6 cellular contexts compared by ENCODE assay signal in genomic region chr5:142013734-142014495, GRCh38. TPM values are rescaled to one million over a fixed set of nuclear protein-coding genes. Genes with fewer than 3 reads are reported as not detected.
A peak's percentile ranks its signal among the peaks of the same experiment; 100 is the strongest.
DNase-seq lines count a peak whose midpoint lies in the region; ATAC-seq lines count a peak whose summit lies in the region.

No MANE protein-coding gene starts in this region.

- ATAC-seq in T-helper 17 cell (no peak), HG03521 (IDR thresholded peaks at IDR 0.05; ENCODE audit: unreplicated experiment) (no peak)

- H3K36me3 ChIP-seq in BLaER1 treated with 17β-estradiol and CSF1 and Interleukin-3, amounts not matched to agents 10 nM and 100 nM, result peaks cover 0 to 16% (median 0%) of the 10 kb centered on the region in 11 experiments; a peak in 3 of 22 replicates

- H3K27ac Mint-ChIP-seq in T-helper 17 cell, result peak overlapping the region; percentile 94

- peaks cover 58 to 76% (median 67%) of the 10 kb centered on the region in 10 experiments for H3K4me1 ChIP-seq in BLaER1 treated with 17β-estradiol and CSF1 and Interleukin-3, amounts not matched to agents 10 nM and 100 nM

- H3K4me3 ChIP-seq in BLaER1 treated with 17β-estradiol and CSF1 and Interleukin-3, amounts not matched to agents 10 nM and 100 nM, result no peak overlapping the region

- no peak for DNase-seq in T-helper 17 cell
- DNase-seq in islet precursor cell, result peak; percentile 50
- no peak for DNase-seq in DMS114 treated with DMSO at 0.1 percent for 48 hours (lab: John Stamatoyannopoulos, UW; ENCODE audit: unreplicated experiment)
- DNase-seq in COLO829 (ENCODE audit: low spot score), result no peak

- no peak overlapping the region for H3K9ac ChIP-seq in BLaER1 treated with 17β-estradiol and CSF1 and Interleukin-3, amounts not matched to agents 10 nM and 100 nM

- peaks cover 48% of the 10 kb centered on the region for H3K4me1 Mint-ChIP-seq in T-helper 17 cell

- H3K27me3 ChIP-seq in BLaER1 treated with 17β-estradiol and CSF1 and Interleukin-3, amounts not matched to agents 10 nM and 100 nM, result peaks cover 30 to 52% (median 32%) of the 10 kb centered on the region in 11 experiments

- H3K27me3 Mint-ChIP-seq in T-helper 17 cell, result no peaks in the 10 kb centered on the region

- H3K4me2 ChIP-seq in BLaER1 treated with 17β-estradiol and CSF1 and Interleukin-3, amounts not matched to agents 10 nM and 100 nM, result peak overlapping the region; percentile 9 to 90 (median 83); a peak in 20 of 22 replicates

- H3K9me3 ChIP-seq in BLaER1 treated with 17β-estradiol and CSF1 and Interleukin-3, amounts not matched to agents 10 nM and 100 nM (replicated peaks in 1 of 11), result peaks cover 0 to 9% (median 0%) of the 10 kb centered on the region in 11 experiments; a peak in 7 of 22 replicates
- H3K9me3 ChIP-seq in T-helper 17 cell (ENCODE audit: control insufficient read depth, low read length, poor library complexity, severe bottlenecking), result no peaks in the 10 kb centered on the region

- H3K27ac ChIP-seq in BLaER1 treated with 17β-estradiol and CSF1 and Interleukin-3, amounts not matched to agents 10 nM and 100 nM, result peak overlapping the region in 1 of 11 experiments; percentile 79; a peak in 2 of 22 replicates

- H3K4me3 Mint-ChIP-seq in T-helper 17 cell, result peak overlapping the region; percentile 84

- H4K20me1 ChIP-seq in BLaER1 treated with 17β-estradiol and CSF1 and Interleukin-3, amounts not matched to agents 10 nM and 100 nM, result peaks cover 0 to 6% (median 0%) of the 10 kb centered on the region in 11 experiments; a peak in 4 of 22 replicates

- no peaks in the 10 kb centered on the region for H3K36me3 Mint-ChIP-seq in T-helper 17 cell (ENCODE audit: low read depth)

RNA-seq across cellular contexts. Expression of gene GNPDA1, which starts 1.1 kb away (rescaled TPM):
- total RNA-seq in T-helper 17 cell, result 10 to 100 TPM in 1 of 2 donors, 1 to 10 TPM in 1; 9.5 to 13.2 TPM

RNA-seq across cellular contexts. Expression of gene RNF14, which starts 45.0 kb away (rescaled TPM):
- 10 to 100 TPM; 16.5 to 18.7 TPM for total RNA-seq in T-helper 17 cell

RNA-seq across cellular contexts. Expression of gene PCDH12, which starts 55.9 kb away (rescaled TPM):
- under 1 TPM; 0.05 to 0.15 TPM for total RNA-seq in T-helper 17 cell
